ENCODE assay signal across 1 cellular context in genomic region chr3:9932843-9933560, GRCh38.
TF ChIP-seq lines count a peak whose summit lies in the region.

No MANE protein-coding gene starts in this region.

TF ChIP-seq in GM12878, 131 proteins besides CTCF, POLR2A, EP300 and RAD21 (continued from another document and continues in another):
- no peak for TF ChIP-seq PRDM15 (CRISPR knock-in tag; IDR thresholded peaks at IDR 0.05)
- no peak for TF ChIP-seq YBX1 (IDR thresholded peaks at IDR 0.05)
- peak in 1 of 2 experiments; percentile 78; a peak in 1 of 3 replicates for TF ChIP-seq EGR1 (IDR thresholded peaks at IDR 0.05; ENCODE audit: borderline replicate concordance in 1 of 2, low read depth in 2 of 2, low read length in 2 of 2)
- no peak for TF ChIP-seq ATF7 (IDR thresholded peaks at IDR 0.05; ENCODE audit: low read depth)
- no peak for TF ChIP-seq SUPT20H (IDR thresholded peaks at IDR 0.05; ENCODE audit: borderline replicate concordance, control insufficient read depth, low read depth, low read length)
- no peak for TF ChIP-seq E2F4 (IDR thresholded peaks at IDR 0.05; ENCODE audit: low read depth, low read length)
- TF ChIP-seq NR2C1 (IDR thresholded peaks at IDR 0.05): no peak
- TF ChIP-seq TBL1XR1 (IDR thresholded peaks at IDR 0.05; ENCODE audit: low read depth, low read length): no peak
- TF ChIP-seq BRCA1 (IDR thresholded peaks at IDR 0.05; ENCODE audit: low read depth, low read length): no peak
- no peak for TF ChIP-seq MTA3 (IDR thresholded peaks at IDR 0.05; ENCODE audit: borderline replicate concordance, low read length)
- peak; percentile 94 for TF ChIP-seq GATAD2B (conservative IDR thresholded peaks at IDR 0.05; ENCODE audit: low read depth)
- TF ChIP-seq RAD51 (IDR thresholded peaks at IDR 0.05): no peak
- TF ChIP-seq RELB (IDR thresholded peaks at IDR 0.05; ENCODE audit: low read depth): no peak
- TF ChIP-seq REST (IDR thresholded peaks at IDR 0.05; ENCODE audit: low read depth, low read length): no peak
- TF ChIP-seq JUND (IDR thresholded peaks at IDR 0.05; ENCODE audit: low read depth, low read length): peak; percentile 39; the same call in 1 of the 2 replicates
- no peak for TF ChIP-seq SMAD1 (IDR thresholded peaks at IDR 0.05; ENCODE audit: low read depth, partially characterized antibody)
- TF ChIP-seq NBN (IDR thresholded peaks at IDR 0.05): no peak
- no peak for TF ChIP-seq E2F8 (IDR thresholded peaks at IDR 0.05; ENCODE audit: low read depth, partially characterized antibody)
- TF ChIP-seq ZZZ3 (IDR thresholded peaks at IDR 0.05; ENCODE audit: control insufficient read depth, insufficient read length, low read depth): no peak
- TF ChIP-seq NR2F1 (conservative IDR thresholded peaks at IDR 0.05): peak; percentile 61
- TF ChIP-seq NRF1 (conservative IDR thresholded peaks at IDR 0.05; ENCODE audit: low read depth, low read length): no peak
- TF ChIP-seq SUZ12 (IDR thresholded peaks at IDR 0.05; ENCODE audit: unreplicated experiment): no peak
- TF ChIP-seq DPF2 (IDR thresholded peaks at IDR 0.05): 0 out of 2 replicates have a peak, but pooled peaks have one; percentile 63
- no peak for TF ChIP-seq ZNF384 (IDR thresholded peaks at IDR 0.05; ENCODE audit: borderline replicate concordance, low read depth, low read length)
- TF ChIP-seq SIX5 (IDR thresholded peaks at IDR 0.05; ENCODE audit: low read depth, low read length, severe bottlenecking): no peak
- no peak for TF ChIP-seq ATF2 (IDR thresholded peaks at IDR 0.05; ENCODE audit: low read length)
- no peak; the same call in 1 of the 2 replicates for TF ChIP-seq MLLT1 (IDR thresholded peaks at IDR 0.05)
- 0 out of 2 replicates have a peak, but pooled peaks have one; percentile 17 for TF ChIP-seq IRF4 (IDR thresholded peaks at IDR 0.05; ENCODE audit: low read depth, low read length)
- TF ChIP-seq TCF12 (IDR thresholded peaks at IDR 0.05; ENCODE audit: low read depth, low read length): peak; percentile 70
- no peak; the same call in 1 of the 2 replicates for TF ChIP-seq FOXM1 (IDR thresholded peaks at IDR 0.05; ENCODE audit: low read depth, low read length)
- TF ChIP-seq GABPA (IDR thresholded peaks at IDR 0.05; ENCODE audit: low read depth): no peak
- TF ChIP-seq POLR2AphosphoS2 (IDR thresholded peaks at IDR 0.05; ENCODE audit: low read depth, low read length): no peak
- TF ChIP-seq FOXK2 (IDR thresholded peaks at IDR 0.05): no peak
- TF ChIP-seq SP1 (IDR thresholded peaks at IDR 0.05; ENCODE audit: low read depth, low read length): no peak
- no peak for TF ChIP-seq ZNF207 (IDR thresholded peaks at IDR 0.05; ENCODE audit: borderline replicate concordance)
- TF ChIP-seq CHD4 (IDR thresholded peaks at IDR 0.05): no peak
- no peak for TF ChIP-seq ELK1 (IDR thresholded peaks at IDR 0.05; ENCODE audit: low read depth, low read length)
- peak; percentile 91; the same call in 1 of the 2 replicates for TF ChIP-seq SMARCA5 (IDR thresholded peaks at IDR 0.05)
- 0 out of 2 replicates have a peak, but pooled peaks have one; percentile 49 for TF ChIP-seq YY1 (IDR thresholded peaks at IDR 0.05; ENCODE audit: low read depth, low read length)
- no peak for TF ChIP-seq CHD1 (IDR thresholded peaks at IDR 0.05; ENCODE audit: low read depth, low read length)
- no peak for TF ChIP-seq PBX3 (IDR thresholded peaks at IDR 0.05; ENCODE audit: insufficient replicate concordance, low read depth, low read length)
- no peak for TF ChIP-seq TCF7 (IDR thresholded peaks at IDR 0.05; ENCODE audit: borderline replicate concordance)
- no peak for TF ChIP-seq EZH2 (IDR thresholded peaks at IDR 0.05; ENCODE audit: borderline replicate concordance, control insufficient read depth, low read depth, low read length)
- TF ChIP-seq LARP7 (IDR thresholded peaks at IDR 0.05): peak; percentile 86
- TF ChIP-seq KDM1A (IDR thresholded peaks at IDR 0.05; ENCODE audit: borderline replicate concordance): no peak
- TF ChIP-seq SREBF2 (IDR thresholded peaks at IDR 0.05; ENCODE audit: low read length): no peak
- peak; percentile 59; the same call in 1 of the 2 replicates for TF ChIP-seq SMC3 (IDR thresholded peaks at IDR 0.05; ENCODE audit: borderline replicate concordance, low read length)
- 0 out of 2 replicates have a peak, but pooled peaks have one; percentile 43 for TF ChIP-seq CREB1 (IDR thresholded peaks at IDR 0.05; ENCODE audit: low read depth)
- no peak for TF ChIP-seq RFX5 (IDR thresholded peaks at IDR 0.05; ENCODE audit: low read depth, low read length)
- no peak for TF ChIP-seq ZNF622 (IDR thresholded peaks at IDR 0.05)
